ENCODE assay signal across 18 cellular contexts in the genomic region with DNA sequence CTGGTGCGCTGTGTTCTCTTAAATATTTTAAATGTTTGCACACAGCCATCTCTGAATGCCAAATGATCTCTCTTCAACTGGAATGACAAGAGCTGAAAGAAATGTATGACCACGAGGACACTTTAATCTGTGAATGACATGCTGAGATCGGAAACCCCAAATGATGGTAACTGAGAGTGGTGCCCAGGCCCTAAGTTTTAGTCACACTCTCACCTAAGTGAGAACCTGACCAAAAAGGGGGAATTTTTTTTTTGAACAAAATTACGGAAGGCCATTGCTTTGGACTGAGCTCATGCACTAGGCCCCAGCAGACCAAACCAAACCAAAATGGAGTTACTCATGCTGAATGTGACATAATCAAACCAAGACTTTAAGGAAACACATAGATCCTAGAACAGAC.
DNase-seq lines count a peak whose midpoint lies in the region; ATAC-seq and FAIRE-seq lines count a peak whose summit lies in the region.
"Had no signal": no experiment of that assay in that cellular context is flagged by ENCODE, and none has a peak within 500 bp of the region (broad histone marks: within the 10 kb centered on the region; RNA-seq: fewer than 3 reads in every experiment).

No MANE protein-coding gene starts in this region.

- no peak overlapping the region for H3K23ac ChIP-seq in trophoblast cell (ENCODE audit: low read length)

- WGBS in trophoblast cell (ENCODE audit: extremely low coverage, insufficient coverage, insufficient read length): no CpG with 5 or more reads among the region's 4 CpGs

- no peak overlapping the region for H3K9ac ChIP-seq in trophoblast cell (ENCODE audit: low read length)

- H2BK12ac ChIP-seq in trophoblast cell (ENCODE audit: low read length): no peak overlapping the region

- no peaks in the 10 kb centered on the region for H3K36me3 ChIP-seq in SJCRH30
- no peaks in the 10 kb centered on the region for H3K36me3 ChIP-seq in trophoblast cell (ENCODE audit: control insufficient read depth in 1 of 2, insufficient read depth in 2 of 2, low read length in 2 of 2)

- no peaks in the 10 kb centered on the region for H3K36me3 Mint-ChIP-seq in activated CD4-positive, alpha-beta memory T cell treated with anti-CD3 and anti-CD28 coated beads, Interleukin-2, amount 10 ng/mL, durations not matched to agents 7 days and 5 days (ENCODE audit: low read depth)
- H3K36me3 Mint-ChIP-seq: CD4-positive, alpha-beta memory T cell had no signal

- peak; percentile 31 for FAIRE-seq in GM18507 (lab: Jason Lieb, UNC)
- FAIRE-seq: A549 had no signal

- no peak overlapping the region for H3K4me3 ChIP-seq in SJCRH30
- H3K4me3 ChIP-seq in trophoblast cell (ENCODE audit: low read depth, low read length): no peak overlapping the region
- H3K4me3 ChIP-seq: A549, GM23338 had no signal

- no peak overlapping the region for H3K18ac ChIP-seq in trophoblast cell (ENCODE audit: low read length)

- DNase-seq in GM18507 (ENCODE audit: extremely low spot score, insufficient read length, low read depth) (no peak), SJCRH30 (no peak), trophoblast cell (peak in 1 of 2 donors; percentile 36), HCEC 1CT (no peak)
- no peak for DNase-seq in activated CD4-positive, alpha-beta memory T cell treated with anti-CD3 and anti-CD28 coated beads, Interleukin-2, amount 10 ng/mL, durations not matched to agents 7 days and 5 days
- DNase-seq in activated CD4-positive, CD25-positive, alpha-beta regulatory T cell (lab: John Stamatoyannopoulos, UW): no peak
- DNase-seq: 8988T; Calu3; CD4-positive, alpha-beta memory T cell; COR-L47; DMS53; DMS79 treated with DMSO at 0.1 percent for 48 hours; GF-D8; H9; HFFc6 had no signal

- H4K12ac ChIP-seq in trophoblast cell (ENCODE audit: low read depth, low read length): no peak overlapping the region

- no peak overlapping the region for H3K4me3 Mint-ChIP-seq in activated CD4-positive, alpha-beta memory T cell treated with anti-CD3 and anti-CD28 coated beads, Interleukin-2, amount 10 ng/mL, durations not matched to agents 7 days and 5 days
- H3K4me3 Mint-ChIP-seq: CD4-positive, alpha-beta memory T cell; GM23338; H9; HFFc6 had no signal

- no peaks in the 10 kb centered on the region for H3K27me3 Mint-ChIP-seq in activated CD4-positive, alpha-beta memory T cell treated with anti-CD3 and anti-CD28 coated beads, Interleukin-2, amount 10 ng/mL, durations not matched to agents 7 days and 5 days

- no peak overlapping the region for H3K14ac ChIP-seq in trophoblast cell (ENCODE audit: low read length)

- CTCF ChIA-PET in activated CD4-positive, alpha-beta memory T cell treated with anti-CD3 and anti-CD28 coated beads, Interleukin-2, amount 10 ng/mL, durations not matched to agents 7 days and 5 days (lab: Charles Lee): no interaction called here

- H3K79me2 ChIP-seq in trophoblast cell (ENCODE audit: control insufficient read depth, insufficient read depth, low read length, poor library complexity): no peaks in the 10 kb centered on the region

- H3K4me1 ChIP-seq in SJCRH30 (peaks cover 60% of the 10 kb centered on the region), trophoblast cell (ENCODE audit: control insufficient read depth in 1 of 2, insufficient read depth in 2 of 2, low read length in 2 of 2) (peaks cover 8% of the 10 kb centered on the region in 2 experiments)
- H3K4me1 ChIP-seq: A549 had no signal

- ATAC-seq in GM21528 (IDR thresholded peaks at IDR 0.05; ENCODE audit: low FRiP score, unreplicated experiment): no peak
- ATAC-seq: A549, GM23338 had no signal

- no peaks in the 10 kb centered on the region for H3K27me3 ChIP-seq in SJCRH30
- H3K27me3 ChIP-seq in trophoblast cell (ENCODE audit: insufficient read depth, low read length): no peaks in the 10 kb centered on the region

- H3K9me3 ChIP-seq in SJCRH30 (replicated peaks): peaks cover 10% of the 10 kb centered on the region; the same call in 1 of the 2 replicates
- no peaks in the 10 kb centered on the region for H3K9me3 ChIP-seq in trophoblast cell (ENCODE audit: insufficient read depth, low read depth, low read length)
- H3K9me3 ChIP-seq: A549 had no signal

- POLR2A ChIA-PET in activated CD4-positive, alpha-beta memory T cell treated with anti-CD3 and anti-CD28 coated beads, Interleukin-2, amount 10 ng/mL, durations not matched to agents 7 days and 5 days (lab: Charles Lee): no interaction called here

- H3K4me1 Mint-ChIP-seq in activated CD4-positive, alpha-beta memory T cell treated with anti-CD3 and anti-CD28 coated beads, Interleukin-2, amount 10 ng/mL, durations not matched to agents 7 days and 5 days: no peaks in the 10 kb centered on the region
- H3K4me1 Mint-ChIP-seq: CD4-positive, alpha-beta memory T cell; GM23338; H9 had no signal

- H3K79me1 ChIP-seq in trophoblast cell (ENCODE audit: low read length): peaks cover 12% of the 10 kb centered on the region

- peak overlapping the region; percentile 44 for H2BK5ac ChIP-seq in trophoblast cell (ENCODE audit: low read depth, low read length, poor library complexity)

- no peaks in the 10 kb centered on the region for H3K9me3 Mint-ChIP-seq in activated CD4-positive, alpha-beta memory T cell treated with anti-CD3 and anti-CD28 coated beads, Interleukin-2, amount 10 ng/mL, durations not matched to agents 7 days and 5 days
- H3K9me3 Mint-ChIP-seq: CD4-positive, alpha-beta memory T cell; GM23338; HFFc6 had no signal

- no peak overlapping the region for H3K4me2 ChIP-seq in trophoblast cell (ENCODE audit: low read length)
- H3K4me2 ChIP-seq: A549, GM23338 had no signal

- H3K4ac ChIP-seq in trophoblast cell (ENCODE audit: low read depth, low read length): no peak overlapping the region

- no peak overlapping the region for H4K91ac ChIP-seq in trophoblast cell (ENCODE audit: low read depth, low read length)

- H2AFZ ChIP-seq in trophoblast cell (ENCODE audit: insufficient read depth, low read length, poor library complexity): no peak overlapping the region

- H3K27ac ChIP-seq in SJCRH30 (peak overlapping the region; percentile 95), trophoblast cell (ENCODE audit: low read depth, low read length) (no peak overlapping the region)
- H3K27ac ChIP-seq: A549 had no signal

- no peak overlapping the region for H2BK120ac ChIP-seq in trophoblast cell (ENCODE audit: insufficient read depth, low read length, poor library complexity)

- H4K8ac ChIP-seq in trophoblast cell (ENCODE audit: low read depth, low read length): no peak overlapping the region

- H2AK5ac ChIP-seq in trophoblast cell (ENCODE audit: low read length): no peak overlapping the region

- H3K27ac Mint-ChIP-seq in activated CD4-positive, alpha-beta memory T cell treated with anti-CD3 and anti-CD28 coated beads, Interleukin-2, amount 10 ng/mL, durations not matched to agents 7 days and 5 days: no peak overlapping the region
- H3K27ac Mint-ChIP-seq: CD4-positive, alpha-beta memory T cell; GM23338; H9; HFFc6 had no signal
